In the genomic region with DNA sequence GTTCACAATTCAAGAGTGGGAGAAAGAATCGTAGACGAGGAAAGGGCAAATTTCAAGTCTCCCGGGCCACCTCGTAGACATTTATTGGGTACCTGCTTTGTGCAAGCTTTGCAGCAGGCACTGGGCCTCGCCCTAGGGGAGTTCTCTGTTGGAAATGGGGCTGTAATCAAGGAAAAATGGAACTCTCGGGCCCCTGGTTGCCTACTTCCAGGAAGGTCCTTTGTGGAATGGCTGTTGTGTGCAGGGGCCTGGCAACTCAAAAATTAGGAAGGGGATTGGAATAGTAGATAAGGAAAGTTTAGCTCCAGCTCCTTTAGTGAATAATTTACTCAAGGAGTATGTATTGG, we compare ENCODE assay signal across 1 cellular context.
TF ChIP-seq lines count a peak whose summit lies in the region.

No MANE protein-coding gene starts in this region.

TF ChIP-seq in HEK293, 187 proteins besides CTCF, POLR2A, EP300 and RAD21 (continued from another document):
- TF ChIP-seq, protein P1, sequence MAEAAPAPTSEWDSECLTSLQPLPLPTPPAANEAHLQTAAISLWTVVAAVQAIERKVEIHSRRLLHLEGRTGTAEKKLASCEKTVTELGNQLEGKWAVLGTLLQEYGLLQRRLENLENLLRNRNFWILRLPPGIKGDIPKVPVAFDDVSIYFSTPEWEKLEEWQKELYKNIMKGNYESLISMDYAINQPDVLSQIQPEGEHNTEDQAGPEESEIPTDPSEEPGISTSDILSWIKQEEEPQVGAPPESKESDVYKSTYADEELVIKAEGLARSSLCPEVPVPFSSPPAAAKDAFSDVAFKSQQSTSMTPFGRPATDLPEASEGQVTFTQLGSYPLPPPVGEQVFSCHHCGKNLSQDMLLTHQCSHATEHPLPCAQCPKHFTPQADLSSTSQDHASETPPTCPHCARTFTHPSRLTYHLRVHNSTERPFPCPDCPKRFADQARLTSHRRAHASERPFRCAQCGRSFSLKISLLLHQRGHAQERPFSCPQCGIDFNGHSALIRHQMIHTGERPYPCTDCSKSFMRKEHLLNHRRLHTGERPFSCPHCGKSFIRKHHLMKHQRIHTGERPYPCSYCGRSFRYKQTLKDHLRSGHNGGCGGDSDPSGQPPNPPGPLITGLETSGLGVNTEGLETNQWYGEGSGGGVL (tag by site-specific recombination; IDR thresholded peaks at IDR 0.05): 0 out of 2 replicates have a peak, but pooled peaks have one; percentile 3
- 0 out of 2 replicates have a peak, but pooled peaks have one; percentile 20 for TF ChIP-seq ZNF335 (tag by site-specific recombination; conservative IDR thresholded peaks at IDR 0.05)
